In the genomic region with DNA sequence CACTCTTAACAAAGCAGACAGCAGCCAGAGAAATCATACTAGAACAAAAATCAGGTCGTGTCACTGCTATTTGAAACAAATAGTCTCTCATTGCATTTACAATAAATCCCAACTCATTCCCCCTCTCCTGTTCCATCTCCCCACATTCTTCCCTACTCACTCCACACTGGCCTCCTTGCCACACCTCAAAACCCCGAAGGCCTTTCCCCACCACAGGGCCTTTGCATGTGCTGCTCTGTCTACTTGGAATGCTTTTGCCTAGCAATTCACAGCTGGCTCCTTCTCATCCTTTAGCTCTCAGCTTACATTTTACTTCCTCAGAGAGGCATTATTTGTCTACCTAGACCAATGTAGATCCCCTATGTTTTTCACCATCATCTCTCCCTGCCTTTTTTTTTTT, we compare ENCODE assay signal across 18 cellular contexts. TPM values are rescaled to one million over a fixed set of nuclear protein-coding genes. Genes with fewer than 3 reads are reported as not detected.
DNase-seq lines count a peak whose midpoint lies in the region; ATAC-seq and TF ChIP-seq lines count a peak whose summit lies in the region.
"Had no signal": no experiment of that assay in that cellular context is flagged by ENCODE, and none has a peak within 500 bp of the region (broad histone marks: within the 10 kb centered on the region; RNA-seq: fewer than 3 reads in every experiment).

No MANE protein-coding gene starts in this region.

- no peaks in the 10 kb centered on the region for H3K9me3 Mint-ChIP-seq in stimulated activated naive CD8-positive, alpha-beta T cell treated with anti-CD3 and anti-CD28 coated beads, Interleukin-15, Interleukin-2, amounts not matched to agents 100 ng/mL and 50 ng/mL, for 24 hours
- no peaks in the 10 kb centered on the region for H3K9me3 Mint-ChIP-seq in endodermal cell
- H3K9me3 Mint-ChIP-seq in stimulated activated effector memory CD8-positive, alpha-beta T cell treated with anti-CD3 and anti-CD28 coated beads, Interleukin-12 subunit alpha, Interleukin-12 subunit beta, amount 100 ng/mL, for 72 hours = no peaks in the 10 kb centered on the region
- no peaks in the 10 kb centered on the region for H3K9me3 Mint-ChIP-seq in activated naive CD8-positive, alpha-beta T cell treated with anti-CD3 and anti-CD28 coated beads, Interleukin-2, amount 50 U/mL, for 24 hours
- H3K9me3 Mint-ChIP-seq: CD4-positive, alpha-beta T cell; GM23338; IgD-negative memory B cell had no signal

- no peak overlapping the region for H3K4me3 Mint-ChIP-seq in stimulated activated naive CD8-positive, alpha-beta T cell treated with anti-CD3 and anti-CD28 coated beads, Interleukin-15, Interleukin-2, amounts not matched to agents 100 ng/mL and 50 ng/mL, for 24 hours
- H3K4me3 Mint-ChIP-seq in T-helper 17 cell (no peak overlapping the region), endodermal cell (no peak overlapping the region)
- H3K4me3 Mint-ChIP-seq in stimulated activated effector memory CD8-positive, alpha-beta T cell treated with anti-CD3 and anti-CD28 coated beads, Interleukin-12 subunit alpha, Interleukin-12 subunit beta, amount 100 ng/mL, for 72 hours = no peak overlapping the region
- no peak overlapping the region for H3K4me3 Mint-ChIP-seq in activated naive CD8-positive, alpha-beta T cell treated with anti-CD3 and anti-CD28 coated beads, Interleukin-2, amount 50 U/mL, for 24 hours
- H3K4me3 Mint-ChIP-seq: CD4-positive, alpha-beta T cell; GM23338 had no signal

- no peaks in the 10 kb centered on the region for H3K9me3 ChIP-seq in T-helper 17 cell (ENCODE audit: control insufficient read depth, low read length, poor library complexity, severe bottlenecking)
- no peaks in the 10 kb centered on the region for H3K9me3 ChIP-seq in endodermal cell (ENCODE audit: control insufficient read depth, low read length)
- H3K9me3 ChIP-seq: Caco-2 had no signal

- no peak overlapping the region for H3K9ac ChIP-seq in endodermal cell (ENCODE audit: extremely low read depth, low read length, poor library complexity, severe bottlenecking)

- peak overlapping the region; percentile 23 for H3K27ac Mint-ChIP-seq in stimulated activated naive CD8-positive, alpha-beta T cell treated with anti-CD3 and anti-CD28 coated beads, Interleukin-15, Interleukin-2, amounts not matched to agents 100 ng/mL and 50 ng/mL, for 24 hours
- H3K27ac Mint-ChIP-seq in T-helper 17 cell (peak overlapping the region; percentile 66), endodermal cell (peak overlapping the region; percentile 33)
- peak overlapping the region; percentile 4 for H3K27ac Mint-ChIP-seq in stimulated activated effector memory CD8-positive, alpha-beta T cell treated with anti-CD3 and anti-CD28 coated beads, Interleukin-12 subunit alpha, Interleukin-12 subunit beta, amount 100 ng/mL, for 72 hours
- H3K27ac Mint-ChIP-seq in activated naive CD8-positive, alpha-beta T cell treated with anti-CD3 and anti-CD28 coated beads, Interleukin-2, amount 50 U/mL, for 24 hours = no peak overlapping the region
- H3K27ac Mint-ChIP-seq: CD4-positive, alpha-beta T cell; GM23338 had no signal

- peaks cover 5% of the 10 kb centered on the region for H3K4me1 Mint-ChIP-seq in stimulated activated naive CD8-positive, alpha-beta T cell treated with anti-CD3 and anti-CD28 coated beads, Interleukin-15, Interleukin-2, amounts not matched to agents 100 ng/mL and 50 ng/mL, for 24 hours (ENCODE audit: low read depth)
- H3K4me1 Mint-ChIP-seq in T-helper 17 cell (no peaks in the 10 kb centered on the region), endodermal cell (no peaks in the 10 kb centered on the region)
- no peaks in the 10 kb centered on the region for H3K4me1 Mint-ChIP-seq in stimulated activated effector memory CD8-positive, alpha-beta T cell treated with anti-CD3 and anti-CD28 coated beads, Interleukin-12 subunit alpha, Interleukin-12 subunit beta, amount 100 ng/mL, for 72 hours
- no peaks in the 10 kb centered on the region for H3K4me1 Mint-ChIP-seq in activated naive CD8-positive, alpha-beta T cell treated with anti-CD3 and anti-CD28 coated beads, Interleukin-2, amount 50 U/mL, for 24 hours
- H3K4me1 Mint-ChIP-seq: GM23338 had no signal

- no peaks in the 10 kb centered on the region for H3K27me3 ChIP-seq in endodermal cell (ENCODE audit: control insufficient read depth, insufficient read depth, low read length, poor library complexity, severe bottlenecking)

- 92 to 99% methylated on average over 2 of the region's 2 CpGs for WGBS in endodermal cell (ENCODE audit: insufficient coverage in 1 of 2, insufficient read length in 1 of 2), 2 experiments

- no peak for ATAC-seq in stimulated activated naive CD8-positive, alpha-beta T cell treated with anti-CD3 and anti-CD28 coated beads, Interleukin-15, Interleukin-2, amounts not matched to agents 100 U/mL and 50 U/mL, for 24 hours
- ATAC-seq in T-helper 17 cell (no peak), GM19324 (IDR thresholded peaks at IDR 0.05; ENCODE audit: low FRiP score, unreplicated experiment) (no peak)
- ATAC-seq in stimulated activated effector memory CD8-positive, alpha-beta T cell treated with anti-CD3 and anti-CD28 coated beads, Interleukin-12 subunit alpha, Interleukin-12 subunit beta, amount 100 ng/mL, for 72 hours = no peak
- no peak for ATAC-seq in activated naive CD8-positive, alpha-beta T cell treated with anti-CD3 and anti-CD28 coated beads, Interleukin-2, amount 50 U/mL, for 24 hours
- ATAC-seq: GM23338, HepG2 had no signal

- no peak overlapping the region for H3K4me3 ChIP-seq in endodermal cell (ENCODE audit: low read length)
- H3K4me3 ChIP-seq: GM23338 had no signal

- DNase-seq in stimulated activated naive CD8-positive, alpha-beta T cell treated with anti-CD3 and anti-CD28 coated beads, Interleukin-15, Interleukin-2, amounts not matched to agents 100 U/mL and 50 U/mL, for 24 hours = no peak
- DNase-seq in T-helper 17 cell (no peak), endodermal cell (no peak), RKO (ENCODE audit: low spot score) (no peak)
- DNase-seq in stimulated activated effector memory CD8-positive, alpha-beta T cell treated with anti-CD3 and anti-CD28 coated beads, Interleukin-12 subunit alpha, Interleukin-12 subunit beta, amount 100 ng/mL, for 72 hours (ENCODE audit: low spot score in 2 of 2) = no peak
- DNase-seq in activated naive CD8-positive, alpha-beta T cell treated with anti-CD3 and anti-CD28 coated beads, Interleukin-2, amount 50 U/mL, for 24 hours = no peak
- DNase-seq: ACHN; Caco-2; CD4-positive, alpha-beta T cell; DMS79; GDM1; HCEC 1CT had no signal

- TF ChIP-seq CTCF in endodermal cell (conservative IDR thresholded peaks at IDR 0.05) = no peak

- H3K27me3 Mint-ChIP-seq in stimulated activated naive CD8-positive, alpha-beta T cell treated with anti-CD3 and anti-CD28 coated beads, Interleukin-15, Interleukin-2, amounts not matched to agents 100 ng/mL and 50 ng/mL, for 24 hours = no peaks in the 10 kb centered on the region
- H3K27me3 Mint-ChIP-seq in T-helper 17 cell (no peaks in the 10 kb centered on the region), endodermal cell (ENCODE audit: insufficient read depth) (no peaks in the 10 kb centered on the region)
- H3K27me3 Mint-ChIP-seq in activated naive CD8-positive, alpha-beta T cell treated with anti-CD3 and anti-CD28 coated beads, Interleukin-2, amount 50 U/mL, for 24 hours = no peaks in the 10 kb centered on the region
- H3K27me3 Mint-ChIP-seq: CD4-positive, alpha-beta T cell; IgD-negative memory B cell had no signal

- no peaks in the 10 kb centered on the region for H3K4me1 ChIP-seq in endodermal cell (ENCODE audit: control insufficient read depth, insufficient read depth, low read length)
- H3K4me1 ChIP-seq: Caco-2 had no signal

- H3K36me3 Mint-ChIP-seq in stimulated activated naive CD8-positive, alpha-beta T cell treated with anti-CD3 and anti-CD28 coated beads, Interleukin-15, Interleukin-2, amounts not matched to agents 100 ng/mL and 50 ng/mL, for 24 hours (ENCODE audit: low read depth) = peaks cover 28% of the 10 kb centered on the region
- H3K36me3 Mint-ChIP-seq in T-helper 17 cell (ENCODE audit: low read depth) = peaks cover 16% of the 10 kb centered on the region
- H3K36me3 Mint-ChIP-seq in endodermal cell (ENCODE audit: low read depth) = peaks cover 80% of the 10 kb centered on the region
- peaks cover 62% of the 10 kb centered on the region for H3K36me3 Mint-ChIP-seq in stimulated activated effector memory CD8-positive, alpha-beta T cell treated with anti-CD3 and anti-CD28 coated beads, Interleukin-12 subunit alpha, Interleukin-12 subunit beta, amount 100 ng/mL, for 72 hours
- peaks cover 11% of the 10 kb centered on the region for H3K36me3 Mint-ChIP-seq in activated naive CD8-positive, alpha-beta T cell treated with anti-CD3 and anti-CD28 coated beads, Interleukin-2, amount 50 U/mL, for 24 hours (ENCODE audit: low read depth)
- H3K36me3 Mint-ChIP-seq: IgD-negative memory B cell had no signal

- H3K27ac ChIP-seq in endodermal cell (ENCODE audit: low read depth, low read length) = no peak overlapping the region
- H3K27ac ChIP-seq: C4-2B had no signal

- H3K36me3 ChIP-seq in endodermal cell (ENCODE audit: control insufficient read depth, insufficient read depth, low read length) = peaks cover 67% of the 10 kb centered on the region

RNA-seq across cellular contexts. Expression of a gene that starts 6.3 kb away (rescaled TPM):
- total RNA-seq in T-helper 17 cell = 10 to 100 TPM; 34.2 to 46.2 TPM
- 10 to 100 TPM; 61.1 to 89.7 TPM for total RNA-seq in endodermal cell
- 34.9 TPM for polyA plus RNA-seq in endodermal cell (2013, experiment 1 of 2)
- 31.4 TPM for polyA plus RNA-seq in endodermal cell (2013, experiment 2 of 2)

RNA-seq across cellular contexts. Expression of a gene that starts 21.1 kb away (rescaled TPM):
- 10 to 100 TPM; 27.6 to 28.7 TPM for total RNA-seq in T-helper 17 cell
- total RNA-seq in endodermal cell = 100 to 1,000 TPM; 155 to 229 TPM
- polyA plus RNA-seq in endodermal cell (2013, experiment 1 of 2) = 202 TPM
- 188 TPM for polyA plus RNA-seq in endodermal cell (2013, experiment 2 of 2)

RNA-seq across cellular contexts. Expression of a gene that starts 43.6 kb away (rescaled TPM):
- 10 to 100 TPM; 23.8 to 29.3 TPM for total RNA-seq in T-helper 17 cell
- 10 to 100 TPM; 45.7 to 51.4 TPM for total RNA-seq in endodermal cell
- 14.2 TPM for polyA plus RNA-seq in endodermal cell (2013, experiment 1 of 2)
- polyA plus RNA-seq in endodermal cell (2013, experiment 2 of 2) = 17.9 TPM

Comparison
In these comparisons a context has a peak if more than half of its experiments do, and no peak if none do; other contexts are left out.
1. RNA of a gene that starts 21.1 kb away (total RNA-seq): 155 to 229 TPM in endodermal cell; 27.6 to 28.7 TPM in T-helper 17 cell; every median in the first group is over 4 times any median in the second.